Comparison of ENCODE assay signal across 8 cellular contexts in the genomic region with DNA sequence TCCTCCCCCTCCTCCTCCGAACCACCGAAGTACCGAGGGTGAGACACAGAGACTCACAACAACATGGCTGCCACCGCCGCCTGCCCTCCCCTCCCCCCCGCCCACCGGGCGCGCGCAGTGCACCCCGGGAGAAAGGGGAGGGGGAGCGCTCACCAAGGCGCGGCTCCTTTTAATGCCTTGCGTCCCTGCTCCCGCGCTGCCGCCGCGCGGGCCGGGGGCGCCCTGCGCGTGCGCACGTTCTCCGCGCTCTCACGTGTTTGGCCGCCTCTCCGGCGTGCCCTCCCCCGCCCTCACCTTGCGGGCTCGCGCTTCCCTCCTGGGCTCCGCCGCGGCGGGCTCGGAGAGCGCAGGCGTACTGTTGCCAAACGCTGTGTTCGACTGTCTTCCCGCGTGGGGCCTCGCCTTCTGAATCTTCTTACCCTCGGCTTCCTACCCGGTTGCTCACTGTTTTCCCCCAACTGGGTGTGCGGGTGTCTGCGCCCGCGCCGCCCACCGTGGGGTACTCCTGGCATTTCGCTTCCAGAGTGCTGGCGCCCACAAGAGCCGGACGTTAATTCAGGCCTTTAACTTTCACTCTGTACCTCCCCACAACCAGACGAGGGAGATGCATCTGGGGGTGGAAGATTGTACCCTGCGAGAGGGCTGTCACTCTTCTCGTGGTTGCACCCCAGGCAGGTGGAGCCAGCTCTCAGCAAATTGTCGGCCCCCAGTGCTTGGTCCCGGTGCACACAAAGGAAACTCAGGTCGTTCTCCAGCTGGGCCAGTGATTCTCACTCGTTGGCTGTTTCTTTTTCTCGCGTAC. TPM values are rescaled to one million over a fixed set of nuclear protein-coding genes. Genes with fewer than 3 reads are reported as not detected.
A peak's percentile ranks its signal among the peaks of the same experiment; 100 is the strongest.
DNase-seq lines count a peak whose midpoint lies in the region; ATAC-seq and TF ChIP-seq lines count a peak whose summit lies in the region.

A gene with protein sequence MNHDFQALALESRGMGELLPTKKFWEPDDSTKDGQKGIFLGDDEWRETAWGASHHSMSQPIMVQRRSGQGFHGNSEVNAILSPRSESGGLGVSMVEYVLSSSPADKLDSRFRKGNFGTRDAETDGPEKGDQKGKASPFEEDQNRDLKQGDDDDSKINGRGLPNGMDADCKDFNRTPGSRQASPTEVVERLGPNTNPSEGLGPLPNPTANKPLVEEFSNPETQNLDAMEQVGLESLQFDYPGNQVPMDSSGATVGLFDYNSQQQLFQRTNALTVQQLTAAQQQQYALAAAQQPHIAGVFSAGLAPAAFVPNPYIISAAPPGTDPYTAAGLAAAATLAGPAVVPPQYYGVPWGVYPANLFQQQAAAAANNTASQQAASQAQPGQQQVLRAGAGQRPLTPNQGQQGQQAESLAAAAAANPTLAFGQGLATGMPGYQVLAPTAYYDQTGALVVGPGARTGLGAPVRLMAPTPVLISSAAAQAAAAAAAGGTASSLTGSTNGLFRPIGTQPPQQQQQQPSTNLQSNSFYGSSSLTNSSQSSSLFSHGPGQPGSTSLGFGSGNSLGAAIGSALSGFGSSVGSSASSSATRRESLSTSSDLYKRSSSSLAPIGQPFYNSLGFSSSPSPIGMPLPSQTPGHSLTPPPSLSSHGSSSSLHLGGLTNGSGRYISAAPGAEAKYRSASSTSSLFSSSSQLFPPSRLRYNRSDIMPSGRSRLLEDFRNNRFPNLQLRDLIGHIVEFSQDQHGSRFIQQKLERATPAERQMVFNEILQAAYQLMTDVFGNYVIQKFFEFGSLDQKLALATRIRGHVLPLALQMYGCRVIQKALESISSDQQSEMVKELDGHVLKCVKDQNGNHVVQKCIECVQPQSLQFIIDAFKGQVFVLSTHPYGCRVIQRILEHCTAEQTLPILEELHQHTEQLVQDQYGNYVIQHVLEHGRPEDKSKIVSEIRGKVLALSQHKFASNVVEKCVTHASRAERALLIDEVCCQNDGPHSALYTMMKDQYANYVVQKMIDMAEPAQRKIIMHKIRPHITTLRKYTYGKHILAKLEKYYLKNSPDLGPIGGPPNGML (minus strand): TSS at position 92 of the 802 bp plus-strand sequence. CDS start 23,484 bp downstream, outside the sequence.

- no peak within 1 kb of the TSS for H3K27ac Mint-ChIP-seq in natural killer cell treated with Interleukin-12 subunit alpha and Interleukin-12 subunit beta and Interleukin-15 and Interleukin-18, amount 100 ng/mL, for 72 hours

- H3K4me1 ChIP-seq in ES-I3 (ENCODE audit: insufficient read depth, low read length) = peaks cover 18% of the 10 kb centered on the region
- peaks cover 43% of the 10 kb centered on the region for H3K4me1 ChIP-seq in HAP-1

- H3K4me3 Mint-ChIP-seq in natural killer cell treated with Interleukin-12 subunit alpha and Interleukin-12 subunit beta and Interleukin-15 and Interleukin-18, amount 100 ng/mL, for 72 hours = peak within 1 kb of the TSS; percentile 83

- H3K9ac ChIP-seq in ES-I3 (ENCODE audit: low read depth, low read length) = peak within 1 kb of the TSS; percentile 97

- H3K9me3 Mint-ChIP-seq in natural killer cell treated with Interleukin-12 subunit alpha and Interleukin-12 subunit beta and Interleukin-15 and Interleukin-18, amount 100 ng/mL, for 72 hours = no peaks in the 10 kb centered on the region

- TF ChIP-seq CTCF in fibroblast of pulmonary artery (IDR thresholded peaks at IDR 0.05; ENCODE audit: low read length, missing control alignments) = no peak

- in situ Hi-C loops in HAP-1 (cut with MboI; ENCODE audit: low sequenced_read_pairs) = no loop called here

- no peaks in the 10 kb centered on the region for H3K27me3 Mint-ChIP-seq in natural killer cell treated with Interleukin-12 subunit alpha and Interleukin-12 subunit beta and Interleukin-15 and Interleukin-18, amount 100 ng/mL, for 72 hours

- peak; percentile 94 to 95 for ATAC-seq in natural killer cell treated with Interleukin-12 subunit alpha and Interleukin-12 subunit beta and Interleukin-15 and Interleukin-18, amount 100 ng/mL, for 72 hours

- H3K4me3 ChIP-seq in HAP-1 (peak within 1 kb of the TSS; percentile 79), MG63 (peak within 1 kb of the TSS; percentile 92), fibroblast of pulmonary artery (replicated peaks; ENCODE audit: low read depth, low read length) (peak within 1 kb of the TSS; percentile 65)

- peaks cover 8% of the 10 kb centered on the region for H3K36me3 Mint-ChIP-seq in natural killer cell treated with Interleukin-12 subunit alpha and Interleukin-12 subunit beta and Interleukin-15 and Interleukin-18, amount 100 ng/mL, for 72 hours

- peaks cover 21 to 41% of the 10 kb centered on the region in 2 donors for H3K4me1 Mint-ChIP-seq in natural killer cell treated with Interleukin-12 subunit alpha and Interleukin-12 subunit beta and Interleukin-15 and Interleukin-18, amount 100 ng/mL, for 72 hours (ENCODE audit: low read depth in 2 of 2)

- H3K27me3 ChIP-seq in HAP-1 (ENCODE audit: low read depth) = no peaks in the 10 kb centered on the region
- no peaks in the 10 kb centered on the region for H3K27me3 ChIP-seq in MG63

- no peaks in the 10 kb centered on the region for H3K36me3 ChIP-seq in ES-I3 (ENCODE audit: insufficient read depth, low read length)
- H3K36me3 ChIP-seq in HAP-1 (replicated peaks) = peaks cover 4% of the 10 kb centered on the region; the same call in 1 of the 2 replicates
- H3K36me3 ChIP-seq in MG63 = peaks cover 20% of the 10 kb centered on the region

- H3K9me3 ChIP-seq in ES-I3 (ENCODE audit: control insufficient read depth, insufficient read depth, low read length) (no peaks in the 10 kb centered on the region), HAP-1 (no peaks in the 10 kb centered on the region), MG63 (no peaks in the 10 kb centered on the region)

- DNase-seq in HAP-1 (ENCODE audit: low spot score in 2 of 2) = peak; percentile 94 to 97
- peak; percentile 93 for DNase-seq in MG63
- peak; percentile 94 to 96 for DNase-seq in SHP77 (lab: John Stamatoyannopoulos, UW)
- DNase-seq in activated effector memory CD4-positive, alpha-beta T cell treated with Interleukin-2 at 50 U/mL for 16 hours = peak; percentile 97
- peak; percentile 97 for DNase-seq in fibroblast of pulmonary artery (ENCODE audit: low read depth)
- peak; percentile 96 for DNase-seq in natural killer cell treated with Interleukin-12 subunit alpha and Interleukin-12 subunit beta and Interleukin-15 and Interleukin-18, amount 100 ng/mL, for 72 hours (ENCODE audit: low spot score)
- DNase-seq in stimulated activated naive CD4-positive, alpha-beta T cell treated with Interleukin-2 at 50 U/mL for 16 hours (lab: John Stamatoyannopoulos, UW) = peak; percentile 92

RNA-seq across cellular contexts. Expression of the gene that starts here (rescaled TPM):
- 26.1 and 27.2 TPM in 2 replicates for total RNA-seq in MG63 (2014; rRNA removed; shearing (Covaris generic); ENCODE audit: low replicate concordance)
- 100 to 1,000 TPM; 107 to 144 TPM for total RNA-seq in natural killer cell treated with Interleukin-12 subunit alpha and Interleukin-12 subunit beta and Interleukin-15 and Interleukin-18, amount 100 ng/mL, for 72 hours

Comparison
In these comparisons a context has a peak if more than half of its experiments do, and no peak if none do; other contexts are left out.
1. Peak in every context shown above with its lines: DNase-seq, ATAC-seq and H3K4me3 ChIP-seq.